24 cellular contexts compared by ENCODE assay signal in the genomic region with DNA sequence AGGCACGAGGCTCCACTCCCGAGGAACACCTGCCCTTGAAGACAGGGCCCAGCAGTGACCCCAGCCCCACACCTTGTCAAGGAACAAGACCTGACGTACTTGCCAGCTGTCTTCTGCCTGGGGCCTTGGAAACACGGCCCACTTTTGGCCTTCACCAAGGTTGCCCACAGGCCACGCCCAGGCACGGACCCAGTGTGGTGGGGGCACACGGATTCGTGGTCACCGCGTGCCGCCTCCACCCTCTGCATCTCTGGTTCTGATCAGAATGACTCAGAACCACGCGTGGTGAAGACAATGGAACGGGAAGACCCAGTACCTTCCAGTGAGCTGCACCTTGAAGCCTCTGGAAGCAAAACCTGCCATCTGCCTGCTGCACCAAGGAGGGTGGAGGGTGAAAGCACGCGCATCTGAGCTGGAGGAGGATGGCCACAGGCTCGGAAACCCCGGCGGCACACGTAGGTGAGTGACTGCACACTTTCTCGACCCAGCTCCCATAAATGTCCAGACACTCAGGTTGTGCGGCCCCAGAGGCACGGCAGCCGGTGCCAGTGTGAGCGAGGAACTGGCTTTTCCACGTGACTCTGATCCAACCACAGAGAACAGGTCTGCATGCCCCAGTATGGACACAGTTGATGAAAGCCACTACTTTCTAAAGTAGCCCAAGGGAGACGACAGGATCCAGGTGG. TPM values are rescaled to one million over a fixed set of nuclear protein-coding genes. Genes with fewer than 3 reads are reported as not detected.
"Had no signal": no experiment of that assay in that cellular context is flagged by ENCODE, and none has a peak within 500 bp of the region (broad histone marks: within the 10 kb centered on the region; RNA-seq: fewer than 3 reads in every experiment).

No MANE protein-coding gene starts in this region.

- H3K27me3 Mint-ChIP-seq: activated CD8-positive, alpha-beta T cell treated with anti-CD3 and anti-CD28 coated beads for 36 hours; activated naive CD8-positive, alpha-beta T cell; stimulated activated naive CD8-positive, alpha-beta T cell treated with anti-CD3 and anti-CD28 coated beads, Interleukin-15, amount 100 ng/mL, for 72 hours had no signal

- H3K4me1 ChIP-seq: body of pancreas had no signal

- H3K9me3 ChIP-seq: body of pancreas, esophagus squamous epithelium, upper lobe of right lung had no signal

- H3K9me3 Mint-ChIP-seq: activated CD8-positive, alpha-beta T cell treated with anti-CD3 and anti-CD28 coated beads for 36 hours; stimulated activated naive CD8-positive, alpha-beta T cell treated with anti-CD3 and anti-CD28 coated beads, Interleukin-15, amount 100 ng/mL, for 72 hours had no signal

- H3K27ac ChIP-seq: body of pancreas, coronary artery, esophagus squamous epithelium, hepatocyte, upper lobe of right lung had no signal

- ATAC-seq: activated CD8-positive, alpha-beta T cell treated with anti-CD3 and anti-CD28 coated beads for 36 hours; body of pancreas; left lobe of liver; stimulated activated naive CD8-positive, alpha-beta T cell treated with anti-CD3 and anti-CD28 coated beads, Interleukin-15, amount 100 ng/mL, for 72 hours had no signal

- H3K27me3 ChIP-seq: body of pancreas, esophagus squamous epithelium, hepatocyte, upper lobe of right lung had no signal

- H3K4me2 ChIP-seq: hepatocyte had no signal

- H2AFZ ChIP-seq: hepatocyte had no signal

- H3K79me2 ChIP-seq: hepatocyte had no signal

- H3K4me3 Mint-ChIP-seq: activated CD8-positive, alpha-beta T cell treated with anti-CD3 and anti-CD28 coated beads for 36 hours; activated naive CD8-positive, alpha-beta T cell; stimulated activated naive CD8-positive, alpha-beta T cell treated with anti-CD3 and anti-CD28 coated beads, Interleukin-15, amount 100 ng/mL, for 72 hours had no signal

- H3K27ac Mint-ChIP-seq: activated CD8-positive, alpha-beta T cell treated with anti-CD3 and anti-CD28 coated beads for 36 hours; activated naive CD8-positive, alpha-beta T cell had no signal

- DNase-seq: activated CD4-positive, alpha-beta T cell treated with anti-CD3 and anti-CD28 coated beads for 4 hours; activated CD8-positive, alpha-beta memory T cell treated with anti-CD3 and anti-CD28 coated beads, Interleukin-2, amount 50 U/mL, for 4 hours; activated CD8-positive, alpha-beta T cell treated with anti-CD3 and anti-CD28 coated beads for 36 hours; activated gamma-delta T cell treated with Interleukin-2 at 50 U/mL for 16 hours; activated T-cell treated with anti-CD3 and anti-CD28 coated beads, Interleukin-2, amount 50 U/mL, for 48 hours; amygdala; body of pancreas; caudate nucleus; effector CD4-positive, alpha-beta T cell; esophagus squamous epithelium; nucleus accumbens; posterior cingulate gyrus; stimulated activated CD4-positive, alpha-beta T cell treated with anti-CD3 and anti-CD28 coated beads, Interleukin-2, amount 100 ng/mL, for 48 hours; stimulated activated naive CD8-positive, alpha-beta T cell treated with anti-CD3 and anti-CD28 coated beads, Interleukin-15, amount 100 ng/mL, for 72 hours; upper lobe of right lung had no signal

- H3K4me3 ChIP-seq: body of pancreas, coronary artery, esophagus squamous epithelium, hepatocyte, upper lobe of right lung had no signal

RNA-seq across cellular contexts. Expression of gene SLC6A3, which starts 42.0 kb away (rescaled TPM):
- total RNA-seq: activated CD8-positive, alpha-beta T cell treated with anti-CD3 and anti-CD28 coated beads for 36 hours; body of pancreas; endothelial cell of umbilical vein; fibroblast of villous mesenchyme; glomerular endothelial cell; hepatocyte; left lobe of liver; lung microvascular endothelial cell; temporal lobe had no signal
- polyA plus RNA-seq: endothelial cell of umbilical vein, hepatocyte had no signal
